Comparison of ENCODE assay signal across 18 cellular contexts in genomic region chr1:60762176-60762575, GRCh38.
DNase-seq lines count a peak whose midpoint lies in the region; ATAC-seq and TF ChIP-seq lines count a peak whose summit lies in the region.
"Had no signal": no experiment of that assay in that cellular context is flagged by ENCODE, and none has a peak within 500 bp of the region (broad histone marks: within the 10 kb centered on the region; RNA-seq: fewer than 3 reads in every experiment).

No MANE protein-coding gene starts in this region.

- H3K4me3 Mint-ChIP-seq in stimulated activated effector memory CD8-positive, alpha-beta T cell treated with anti-CD3 and anti-CD28 coated beads, Interleukin-12 subunit alpha, Interleukin-12 subunit beta, amount 100 ng/mL, for 72 hours = no peak overlapping the region
- H3K4me3 Mint-ChIP-seq: activated CD8-positive, alpha-beta memory T cell treated with anti-CD3 and anti-CD28 coated beads, Interleukin-2, amount 10 ng/mL, durations not matched to agents 7 days and 5 days; CD4-positive, alpha-beta T cell; stimulated activated naive CD8-positive, alpha-beta T cell treated with anti-CD3 and anti-CD28 coated beads, Interleukin-15, Interleukin-2, amounts not matched to agents 100 ng/mL and 50 ng/mL, for 24 hours had no signal

- TF ChIP-seq CTCF in brain microvascular endothelial cell (IDR thresholded peaks at IDR 0.05; ENCODE audit: low read depth, low read length, missing control alignments) (no peak), osteoblast (IDR thresholded peaks at IDR 0.05; ENCODE audit: extremely low read depth, low read depth, low read length) (no peak)

- H3K36me3 Mint-ChIP-seq in stimulated activated effector memory CD8-positive, alpha-beta T cell treated with anti-CD3 and anti-CD28 coated beads, Interleukin-12 subunit alpha, Interleukin-12 subunit beta, amount 100 ng/mL, for 72 hours = no peaks in the 10 kb centered on the region
- H3K36me3 Mint-ChIP-seq: activated CD8-positive, alpha-beta memory T cell treated with anti-CD3 and anti-CD28 coated beads, Interleukin-2, amount 10 ng/mL, durations not matched to agents 7 days and 5 days had no signal

- no peaks in the 10 kb centered on the region for H3K4me1 Mint-ChIP-seq in stimulated activated effector memory CD8-positive, alpha-beta T cell treated with anti-CD3 and anti-CD28 coated beads, Interleukin-12 subunit alpha, Interleukin-12 subunit beta, amount 100 ng/mL, for 72 hours
- H3K4me1 Mint-ChIP-seq: activated CD8-positive, alpha-beta memory T cell treated with anti-CD3 and anti-CD28 coated beads, Interleukin-2, amount 10 ng/mL, durations not matched to agents 7 days and 5 days had no signal

- no peak overlapping the region for H2AFZ ChIP-seq in osteoblast (ENCODE audit: low read length)
- H2AFZ ChIP-seq: PC-9 had no signal

- DNase-seq in EL (peak; percentile 44), brain microvascular endothelial cell (peak; percentile 78), fibroblast of peridontal ligament (ENCODE audit: extremely low read depth) (peak; percentile 46), osteoblast (ENCODE audit: insufficient read length, low spot score, missing footprints) (peak; percentile 25), NCI-H82 treated with DMSO at 0.1 percent for 48 hours (lab: John Stamatoyannopoulos, UW; ENCODE audit: unreplicated experiment) (no peak), NCI-H446 (lab: John Stamatoyannopoulos, UW) (no peak), T-helper 2 cell (no peak)
- DNase-seq in stimulated activated effector memory CD8-positive, alpha-beta T cell treated with anti-CD3 and anti-CD28 coated beads, Interleukin-12 subunit alpha, Interleukin-12 subunit beta, amount 100 ng/mL, for 72 hours (ENCODE audit: low spot score in 2 of 2) = no peak
- DNase-seq: activated CD4-positive, alpha-beta T cell treated with anti-CD3 and anti-CD28 coated beads for 4 hours; activated CD8-positive, alpha-beta memory T cell treated with anti-CD3 and anti-CD28 coated beads, Interleukin-2, amount 10 ng/mL, durations not matched to agents 7 days and 5 days; CD4-positive, alpha-beta T cell; mesendoderm; NCI-H82; PC-9; upper lobe of right lung had no signal

- no peak overlapping the region for H3K4me3 ChIP-seq in brain microvascular endothelial cell (ENCODE audit: low read depth, low read length)
- no peak overlapping the region for H3K4me3 ChIP-seq in osteoblast (ENCODE audit: insufficient read depth, low read length)
- H3K4me3 ChIP-seq: PC-9, upper lobe of right lung had no signal

- H3K9me3 ChIP-seq in osteoblast (ENCODE audit: low read depth, low read length) = no peaks in the 10 kb centered on the region
- H3K9me3 ChIP-seq: upper lobe of right lung had no signal

- no peak overlapping the region for H3K27ac ChIP-seq in brain microvascular endothelial cell
- no peak overlapping the region for H3K27ac ChIP-seq in osteoblast (ENCODE audit: low read depth, low read length)
- H3K27ac ChIP-seq: KMS-11, PC-9, upper lobe of right lung had no signal

- peaks cover 7% of the 10 kb centered on the region for H3K4me1 ChIP-seq in osteoblast (ENCODE audit: insufficient read depth, low read length)
- H3K4me1 ChIP-seq: upper lobe of right lung had no signal

- H3K4me2 ChIP-seq in osteoblast (ENCODE audit: insufficient read depth, low read length) = no peak overlapping the region
- H3K4me2 ChIP-seq: KMS-11, PC-9 had no signal

- H3K27ac Mint-ChIP-seq in stimulated activated effector memory CD8-positive, alpha-beta T cell treated with anti-CD3 and anti-CD28 coated beads, Interleukin-12 subunit alpha, Interleukin-12 subunit beta, amount 100 ng/mL, for 72 hours = no peak overlapping the region
- H3K27ac Mint-ChIP-seq: activated CD8-positive, alpha-beta memory T cell treated with anti-CD3 and anti-CD28 coated beads, Interleukin-2, amount 10 ng/mL, durations not matched to agents 7 days and 5 days; activated T-helper 2 cell treated with anti-CD3 and anti-CD28 coated beads, Interferon-gamma antibody, Interleukin-2, Interleukin-4, amounts not matched to agents 10 μg/mL and 5 μg/mL and 100 μg/mL, durations not matched to agents 14 hours and 24 hours and 36 hours; CD4-positive, alpha-beta T cell; stimulated activated naive CD8-positive, alpha-beta T cell treated with anti-CD3 and anti-CD28 coated beads, Interleukin-15, Interleukin-2, amounts not matched to agents 100 ng/mL and 50 ng/mL, for 24 hours had no signal

- H3K27me3 ChIP-seq in brain microvascular endothelial cell (replicated peaks) (no peaks in the 10 kb centered on the region), osteoblast (ENCODE audit: insufficient read depth, low read length) (no peaks in the 10 kb centered on the region)
- H3K27me3 ChIP-seq: upper lobe of right lung had no signal

- no peaks in the 10 kb centered on the region for H4K20me1 ChIP-seq in osteoblast (ENCODE audit: insufficient read depth, low read length)

- peaks cover 3% of the 10 kb centered on the region for H3K9me3 Mint-ChIP-seq in stimulated activated effector memory CD8-positive, alpha-beta T cell treated with anti-CD3 and anti-CD28 coated beads, Interleukin-12 subunit alpha, Interleukin-12 subunit beta, amount 100 ng/mL, for 72 hours
- H3K9me3 Mint-ChIP-seq: activated T-helper 2 cell treated with anti-CD3 and anti-CD28 coated beads, Interferon-gamma antibody, Interleukin-2, Interleukin-4, amounts not matched to agents 10 μg/mL and 5 μg/mL and 100 μg/mL, durations not matched to agents 14 hours and 24 hours and 36 hours; CD4-positive, alpha-beta T cell; stimulated activated naive CD8-positive, alpha-beta T cell treated with anti-CD3 and anti-CD28 coated beads, Interleukin-15, Interleukin-2, amounts not matched to agents 100 ng/mL and 50 ng/mL, for 24 hours had no signal

- no peaks in the 10 kb centered on the region for H3K36me3 ChIP-seq in brain microvascular endothelial cell (replicated peaks)
- H3K36me3 ChIP-seq in osteoblast (ENCODE audit: insufficient read depth, low read length) = no peaks in the 10 kb centered on the region
- H3K36me3 ChIP-seq: upper lobe of right lung had no signal

- no peaks in the 10 kb centered on the region for H3K79me2 ChIP-seq in osteoblast (ENCODE audit: insufficient read depth, low read length)

- in situ Hi-C loops in brain microvascular endothelial cell (cut with HindIII; ENCODE audit: low pct_ligation_motif_present, low sequenced_read_pairs) = no loop called here

- ATAC-seq in stimulated activated effector memory CD8-positive, alpha-beta T cell treated with anti-CD3 and anti-CD28 coated beads, Interleukin-12 subunit alpha, Interleukin-12 subunit beta, amount 100 ng/mL, for 72 hours = no peak
- ATAC-seq: activated CD8-positive, alpha-beta memory T cell treated with anti-CD3 and anti-CD28 coated beads, Interleukin-2, amount 10 ng/mL, durations not matched to agents 7 days and 5 days; upper lobe of right lung had no signal

Comparison
In these comparisons a context has a peak if more than half of its experiments do, and no peak if none do; other contexts are left out.
1. DNase-seq: peak in EL (single experiment), brain microvascular endothelial cell (single experiment), fibroblast of peridontal ligament (single experiment) and osteoblast (single experiment); none in NCI-H82 treated with DMSO at 0.1 percent for 48 hours (single experiment), NCI-H446 (0 of 2), T-helper 2 cell (0 of 5) and stimulated activated effector memory CD8-positive, alpha-beta T cell treated with anti-CD3 and anti-CD28 coated beads, Interleukin-12 subunit alpha, Interleukin-12 subunit beta, amount 100 ng/mL, for 72 hours (0 of 2).